1 cellular context compared by ENCODE assay signal in the genomic region with DNA sequence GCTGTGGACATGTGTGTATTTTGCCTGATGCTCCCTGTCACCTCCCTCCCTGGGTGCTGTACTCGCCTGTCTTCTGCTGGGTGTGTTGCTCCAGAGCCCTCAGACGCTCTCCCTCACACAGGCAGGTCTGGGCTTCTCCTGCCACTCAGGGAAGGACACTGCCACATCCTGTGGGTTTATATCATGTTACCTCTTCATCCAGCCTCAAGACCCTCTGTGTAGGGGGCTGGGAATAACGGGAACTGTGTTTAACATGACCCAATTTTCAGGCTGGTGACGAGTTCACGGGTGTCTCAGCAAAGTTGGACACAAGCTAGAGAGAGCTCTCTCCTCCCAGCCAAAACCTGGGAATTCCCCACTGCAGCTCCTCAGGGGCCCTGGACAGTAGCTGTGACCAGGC.
TF ChIP-seq lines count a peak whose summit lies in the region.

No MANE protein-coding gene starts in this region.

TF ChIP-seq in GM12878, 131 proteins besides CTCF, POLR2A, EP300 and RAD21:
- TF ChIP-seq, protein P1, sequence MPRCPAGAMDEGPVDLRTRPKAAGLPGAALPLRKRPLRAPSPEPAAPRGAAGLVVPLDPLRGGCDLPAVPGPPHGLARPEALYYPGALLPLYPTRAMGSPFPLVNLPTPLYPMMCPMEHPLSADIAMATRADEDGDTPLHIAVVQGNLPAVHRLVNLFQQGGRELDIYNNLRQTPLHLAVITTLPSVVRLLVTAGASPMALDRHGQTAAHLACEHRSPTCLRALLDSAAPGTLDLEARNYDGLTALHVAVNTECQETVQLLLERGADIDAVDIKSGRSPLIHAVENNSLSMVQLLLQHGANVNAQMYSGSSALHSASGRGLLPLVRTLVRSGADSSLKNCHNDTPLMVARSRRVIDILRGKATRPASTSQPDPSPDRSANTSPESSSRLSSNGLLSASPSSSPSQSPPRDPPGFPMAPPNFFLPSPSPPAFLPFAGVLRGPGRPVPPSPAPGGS (IDR thresholded peaks at IDR 0.05; ENCODE audit: borderline replicate concordance, insufficient read depth, low read depth, low read length, poor library complexity, severe bottlenecking), result no peak
- TF ChIP-seq, protein P2, sequence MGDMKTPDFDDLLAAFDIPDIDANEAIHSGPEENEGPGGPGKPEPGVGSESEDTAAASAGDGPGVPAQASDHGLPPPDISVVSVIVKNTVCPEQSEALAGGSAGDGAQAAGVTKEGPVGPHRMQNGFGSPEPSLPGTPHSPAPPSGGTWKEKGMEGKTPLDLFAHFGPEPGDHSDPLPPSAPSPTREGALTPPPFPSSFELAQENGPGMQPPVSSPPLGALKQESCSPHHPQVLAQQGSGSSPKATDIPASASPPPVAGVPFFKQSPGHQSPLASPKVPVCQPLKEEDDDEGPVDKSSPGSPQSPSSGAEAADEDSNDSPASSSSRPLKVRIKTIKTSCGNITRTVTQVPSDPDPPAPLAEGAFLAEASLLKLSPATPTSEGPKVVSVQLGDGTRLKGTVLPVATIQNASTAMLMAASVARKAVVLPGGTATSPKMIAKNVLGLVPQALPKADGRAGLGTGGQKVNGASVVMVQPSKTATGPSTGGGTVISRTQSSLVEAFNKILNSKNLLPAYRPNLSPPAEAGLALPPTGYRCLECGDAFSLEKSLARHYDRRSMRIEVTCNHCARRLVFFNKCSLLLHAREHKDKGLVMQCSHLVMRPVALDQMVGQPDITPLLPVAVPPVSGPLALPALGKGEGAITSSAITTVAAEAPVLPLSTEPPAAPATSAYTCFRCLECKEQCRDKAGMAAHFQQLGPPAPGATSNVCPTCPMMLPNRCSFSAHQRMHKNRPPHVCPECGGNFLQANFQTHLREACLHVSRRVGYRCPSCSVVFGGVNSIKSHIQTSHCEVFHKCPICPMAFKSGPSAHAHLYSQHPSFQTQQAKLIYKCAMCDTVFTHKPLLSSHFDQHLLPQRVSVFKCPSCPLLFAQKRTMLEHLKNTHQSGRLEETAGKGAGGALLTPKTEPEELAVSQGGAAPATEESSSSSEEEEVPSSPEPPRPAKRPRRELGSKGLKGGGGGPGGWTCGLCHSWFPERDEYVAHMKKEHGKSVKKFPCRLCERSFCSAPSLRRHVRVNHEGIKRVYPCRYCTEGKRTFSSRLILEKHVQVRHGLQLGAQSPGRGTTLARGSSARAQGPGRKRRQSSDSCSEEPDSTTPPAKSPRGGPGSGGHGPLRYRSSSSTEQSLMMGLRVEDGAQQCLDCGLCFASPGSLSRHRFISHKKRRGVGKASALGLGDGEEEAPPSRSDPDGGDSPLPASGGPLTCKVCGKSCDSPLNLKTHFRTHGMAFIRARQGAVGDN (IDR thresholded peaks at IDR 0.05), result no peak
- TF ChIP-seq FOS (IDR thresholded peaks at IDR 0.05; ENCODE audit: borderline replicate concordance, extremely low read depth, insufficient read length) (no peak), ZSCAN29 (IDR thresholded peaks at IDR 0.05) (no peak), CBFB (IDR thresholded peaks at IDR 0.05; ENCODE audit: low read depth) (no peak), NFYA (IDR thresholded peaks at IDR 0.05; ENCODE audit: borderline replicate concordance, low read depth, low read length) (no peak), KLF5 (IDR thresholded peaks at IDR 0.05; ENCODE audit: partially characterized antibody) (no peak), SMAD1 (IDR thresholded peaks at IDR 0.05; ENCODE audit: low read depth, partially characterized antibody) (no peak), CHD4 (IDR thresholded peaks at IDR 0.05) (no peak), NR2F1 (conservative IDR thresholded peaks at IDR 0.05) (no peak), FOXK2 (IDR thresholded peaks at IDR 0.05) (no peak), RAD51 (IDR thresholded peaks at IDR 0.05) (no peak), CREB1 (IDR thresholded peaks at IDR 0.05; ENCODE audit: low read depth) (no peak), SP1 (IDR thresholded peaks at IDR 0.05; ENCODE audit: low read depth, low read length) (no peak)
- TF ChIP-seq, protein P3, sequence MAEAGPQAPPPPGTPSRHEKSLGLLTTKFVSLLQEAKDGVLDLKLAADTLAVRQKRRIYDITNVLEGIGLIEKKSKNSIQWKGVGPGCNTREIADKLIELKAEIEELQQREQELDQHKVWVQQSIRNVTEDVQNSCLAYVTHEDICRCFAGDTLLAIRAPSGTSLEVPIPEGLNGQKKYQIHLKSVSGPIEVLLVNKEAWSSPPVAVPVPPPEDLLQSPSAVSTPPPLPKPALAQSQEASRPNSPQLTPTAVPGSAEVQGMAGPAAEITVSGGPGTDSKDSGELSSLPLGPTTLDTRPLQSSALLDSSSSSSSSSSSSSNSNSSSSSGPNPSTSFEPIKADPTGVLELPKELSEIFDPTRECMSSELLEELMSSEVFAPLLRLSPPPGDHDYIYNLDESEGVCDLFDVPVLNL (IDR thresholded peaks at IDR 0.05; ENCODE audit: low read depth, low read length), result no peak
- TF ChIP-seq, protein P4, sequence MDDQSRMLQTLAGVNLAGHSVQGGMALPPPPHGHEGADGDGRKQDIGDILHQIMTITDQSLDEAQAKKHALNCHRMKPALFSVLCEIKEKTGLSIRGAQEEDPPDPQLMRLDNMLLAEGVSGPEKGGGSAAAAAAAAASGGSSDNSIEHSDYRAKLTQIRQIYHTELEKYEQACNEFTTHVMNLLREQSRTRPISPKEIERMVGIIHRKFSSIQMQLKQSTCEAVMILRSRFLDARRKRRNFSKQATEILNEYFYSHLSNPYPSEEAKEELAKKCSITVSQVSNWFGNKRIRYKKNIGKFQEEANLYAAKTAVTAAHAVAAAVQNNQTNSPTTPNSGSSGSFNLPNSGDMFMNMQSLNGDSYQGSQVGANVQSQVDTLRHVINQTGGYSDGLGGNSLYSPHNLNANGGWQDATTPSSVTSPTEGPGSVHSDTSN (IDR thresholded peaks at IDR 0.05; ENCODE audit: insufficient replicate concordance, low read depth, low read length), result no peak
- TF ChIP-seq, protein P5, sequence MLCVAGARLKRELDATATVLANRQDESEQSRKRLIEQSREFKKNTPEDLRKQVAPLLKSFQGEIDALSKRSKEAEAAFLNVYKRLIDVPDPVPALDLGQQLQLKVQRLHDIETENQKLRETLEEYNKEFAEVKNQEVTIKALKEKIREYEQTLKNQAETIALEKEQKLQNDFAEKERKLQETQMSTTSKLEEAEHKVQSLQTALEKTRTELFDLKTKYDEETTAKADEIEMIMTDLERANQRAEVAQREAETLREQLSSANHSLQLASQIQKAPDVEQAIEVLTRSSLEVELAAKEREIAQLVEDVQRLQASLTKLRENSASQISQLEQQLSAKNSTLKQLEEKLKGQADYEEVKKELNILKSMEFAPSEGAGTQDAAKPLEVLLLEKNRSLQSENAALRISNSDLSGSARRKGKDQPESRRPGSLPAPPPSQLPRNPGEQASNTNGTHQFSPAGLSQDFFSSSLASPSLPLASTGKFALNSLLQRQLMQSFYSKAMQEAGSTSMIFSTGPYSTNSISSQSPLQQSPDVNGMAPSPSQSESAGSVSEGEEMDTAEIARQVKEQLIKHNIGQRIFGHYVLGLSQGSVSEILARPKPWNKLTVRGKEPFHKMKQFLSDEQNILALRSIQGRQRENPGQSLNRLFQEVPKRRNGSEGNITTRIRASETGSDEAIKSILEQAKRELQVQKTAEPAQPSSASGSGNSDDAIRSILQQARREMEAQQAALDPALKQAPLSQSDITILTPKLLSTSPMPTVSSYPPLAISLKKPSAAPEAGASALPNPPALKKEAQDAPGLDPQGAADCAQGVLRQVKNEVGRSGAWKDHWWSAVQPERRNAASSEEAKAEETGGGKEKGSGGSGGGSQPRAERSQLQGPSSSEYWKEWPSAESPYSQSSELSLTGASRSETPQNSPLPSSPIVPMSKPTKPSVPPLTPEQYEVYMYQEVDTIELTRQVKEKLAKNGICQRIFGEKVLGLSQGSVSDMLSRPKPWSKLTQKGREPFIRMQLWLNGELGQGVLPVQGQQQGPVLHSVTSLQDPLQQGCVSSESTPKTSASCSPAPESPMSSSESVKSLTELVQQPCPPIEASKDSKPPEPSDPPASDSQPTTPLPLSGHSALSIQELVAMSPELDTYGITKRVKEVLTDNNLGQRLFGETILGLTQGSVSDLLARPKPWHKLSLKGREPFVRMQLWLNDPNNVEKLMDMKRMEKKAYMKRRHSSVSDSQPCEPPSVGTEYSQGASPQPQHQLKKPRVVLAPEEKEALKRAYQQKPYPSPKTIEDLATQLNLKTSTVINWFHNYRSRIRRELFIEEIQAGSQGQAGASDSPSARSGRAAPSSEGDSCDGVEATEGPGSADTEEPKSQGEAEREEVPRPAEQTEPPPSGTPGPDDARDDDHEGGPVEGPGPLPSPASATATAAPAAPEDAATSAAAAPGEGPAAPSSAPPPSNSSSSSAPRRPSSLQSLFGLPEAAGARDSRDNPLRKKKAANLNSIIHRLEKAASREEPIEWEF (IDR thresholded peaks at IDR 0.05; ENCODE audit: insufficient replicate concordance, low read depth, low read length), result no peak
- TF ChIP-seq, protein P6, sequence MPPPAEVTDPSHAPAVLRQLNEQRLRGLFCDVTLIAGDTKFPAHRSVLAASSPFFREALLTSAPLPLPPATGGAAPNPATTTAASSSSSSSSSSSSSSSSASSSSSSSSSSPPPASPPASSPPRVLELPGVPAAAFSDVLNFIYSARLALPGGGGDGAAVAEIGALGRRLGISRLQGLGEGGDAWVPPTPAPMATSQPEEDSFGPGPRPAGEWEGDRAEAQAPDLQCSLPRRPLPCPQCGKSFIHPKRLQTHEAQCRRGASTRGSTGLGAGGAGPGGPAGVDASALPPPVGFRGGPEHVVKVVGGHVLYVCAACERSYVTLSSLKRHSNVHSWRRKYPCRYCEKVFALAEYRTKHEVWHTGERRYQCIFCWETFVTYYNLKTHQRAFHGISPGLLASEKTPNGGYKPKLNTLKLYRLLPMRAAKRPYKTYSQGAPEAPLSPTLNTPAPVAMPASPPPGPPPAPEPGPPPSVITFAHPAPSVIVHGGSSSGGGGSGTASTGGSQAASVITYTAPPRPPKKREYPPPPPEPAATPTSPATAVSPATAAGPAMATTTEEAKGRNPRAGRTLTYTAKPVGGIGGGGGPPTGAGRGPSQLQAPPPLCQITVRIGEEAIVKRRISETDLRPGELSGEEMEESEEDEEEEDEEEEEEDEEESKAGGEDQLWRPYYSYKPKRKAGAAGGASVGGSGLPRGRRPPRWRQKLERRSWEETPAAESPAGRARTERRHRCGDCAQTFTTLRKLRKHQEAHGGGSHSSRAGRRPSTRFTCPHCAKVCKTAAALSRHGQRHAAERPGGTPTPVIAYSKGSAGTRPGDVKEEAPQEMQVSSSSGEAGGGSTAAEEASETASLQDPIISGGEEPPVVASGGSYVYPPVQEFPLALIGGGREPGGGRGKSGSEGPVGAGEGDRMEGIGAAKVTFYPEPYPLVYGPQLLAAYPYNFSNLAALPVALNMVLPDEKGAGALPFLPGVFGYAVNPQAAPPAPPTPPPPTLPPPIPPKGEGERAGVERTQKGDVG (CRISPR knock-in tag; IDR thresholded peaks at IDR 0.05), result no peak
- TF ChIP-seq, protein P7, sequence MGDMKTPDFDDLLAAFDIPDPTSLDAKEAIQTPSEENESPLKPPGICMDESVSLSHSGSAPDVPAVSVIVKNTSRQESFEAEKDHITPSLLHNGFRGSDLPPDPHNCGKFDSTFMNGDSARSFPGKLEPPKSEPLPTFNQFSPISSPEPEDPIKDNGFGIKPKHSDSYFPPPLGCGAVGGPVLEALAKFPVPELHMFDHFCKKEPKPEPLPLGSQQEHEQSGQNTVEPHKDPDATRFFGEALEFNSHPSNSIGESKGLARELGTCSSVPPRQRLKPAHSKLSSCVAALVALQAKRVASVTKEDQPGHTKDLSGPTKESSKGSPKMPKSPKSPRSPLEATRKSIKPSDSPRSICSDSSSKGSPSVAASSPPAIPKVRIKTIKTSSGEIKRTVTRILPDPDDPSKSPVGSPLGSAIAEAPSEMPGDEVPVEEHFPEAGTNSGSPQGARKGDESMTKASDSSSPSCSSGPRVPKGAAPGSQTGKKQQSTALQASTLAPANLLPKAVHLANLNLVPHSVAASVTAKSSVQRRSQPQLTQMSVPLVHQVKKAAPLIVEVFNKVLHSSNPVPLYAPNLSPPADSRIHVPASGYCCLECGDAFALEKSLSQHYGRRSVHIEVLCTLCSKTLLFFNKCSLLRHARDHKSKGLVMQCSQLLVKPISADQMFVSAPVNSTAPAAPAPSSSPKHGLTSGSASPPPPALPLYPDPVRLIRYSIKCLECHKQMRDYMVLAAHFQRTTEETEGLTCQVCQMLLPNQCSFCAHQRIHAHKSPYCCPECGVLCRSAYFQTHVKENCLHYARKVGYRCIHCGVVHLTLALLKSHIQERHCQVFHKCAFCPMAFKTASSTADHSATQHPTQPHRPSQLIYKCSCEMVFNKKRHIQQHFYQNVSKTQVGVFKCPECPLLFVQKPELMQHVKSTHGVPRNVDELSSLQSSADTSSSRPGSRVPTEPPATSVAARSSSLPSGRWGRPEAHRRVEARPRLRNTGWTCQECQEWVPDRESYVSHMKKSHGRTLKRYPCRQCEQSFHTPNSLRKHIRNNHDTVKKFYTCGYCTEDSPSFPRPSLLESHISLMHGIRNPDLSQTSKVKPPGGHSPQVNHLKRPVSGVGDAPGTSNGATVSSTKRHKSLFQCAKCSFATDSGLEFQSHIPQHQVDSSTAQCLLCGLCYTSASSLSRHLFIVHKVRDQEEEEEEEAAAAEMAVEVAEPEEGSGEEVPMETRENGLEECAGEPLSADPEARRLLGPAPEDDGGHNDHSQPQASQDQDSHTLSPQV (IDR thresholded peaks at IDR 0.05), result no peak
